ENCODE assay signal across 19 cellular contexts in genomic region chr1:171803056-171803455, GRCh38.
DNase-seq lines count a peak whose midpoint lies in the region; ATAC-seq and TF ChIP-seq lines count a peak whose summit lies in the region.
"Had no signal": no experiment of that assay in that cellular context is flagged by ENCODE, and none has a peak within 500 bp of the region (broad histone marks: within the 10 kb centered on the region; RNA-seq: fewer than 3 reads in every experiment).

No MANE protein-coding gene starts in this region.

- H3K4me3 ChIP-seq in cardiac fibroblast (replicated peaks in 1 of 2; ENCODE audit: low read depth in 2 of 2, low read length in 2 of 2) (no peak overlapping the region), foreskin fibroblast (ENCODE audit: low read depth in 1 of 2, low read length in 2 of 2) (no peak overlapping the region)
- H3K4me3 ChIP-seq: lower lobe of right lung, psoas muscle, spleen had no signal

- TF ChIP-seq CTCF in cardiac fibroblast (IDR thresholded peaks at IDR 0.05; ENCODE audit: low read depth, low read length) (no peak), foreskin fibroblast (IDR thresholded peaks at IDR 0.05; ENCODE audit: low read depth, low read length) (no peak)

- no peak for ATAC-seq in GM21528 (IDR thresholded peaks at IDR 0.05; ENCODE audit: low FRiP score, unreplicated experiment)
- ATAC-seq in HG03280 (IDR thresholded peaks at IDR 0.05; ENCODE audit: unreplicated experiment) = no peak
- ATAC-seq: effector memory CD8-positive, alpha-beta T cell; lower lobe of right lung; psoas muscle; stimulated activated naive CD8-positive, alpha-beta T cell treated with anti-CD3 and anti-CD28 coated beads, Interleukin-15, amount 100 ng/mL, for 72 hours had no signal

- DNase-seq in AG20443 (ENCODE audit: low spot score) (peak; percentile 63), GM04504 (ENCODE audit: low read depth) (peak; percentile 81), cardiac fibroblast (ENCODE audit: low read depth in 2 of 2) (peak; percentile 81 to 90), foreskin fibroblast (peak; percentile 86 to 93), middle frontal gyrus (ENCODE audit: extremely low spot score, low spot score) (no peak)
- DNase-seq: activated naive CD4-positive, alpha-beta T cell treated with anti-CD3 and anti-CD28 coated beads, Interleukin-2, amount 10 ng/mL, durations not matched to agents 7 days and 5 days; aorta; Calu3; effector memory CD8-positive, alpha-beta T cell; EL; lower lobe of right lung; NCI-H1417 treated with DMSO at 0.1 percent for 48 hours; psoas muscle; SHP77; stimulated activated CD4-positive, alpha-beta T cell treated with anti-CD3 and anti-CD28 coated beads, Interleukin-4, amount 100 ng/mL, for 24 hours; stimulated activated naive CD8-positive, alpha-beta T cell treated with anti-CD3 and anti-CD28 coated beads, Interleukin-15, amount 100 ng/mL, for 72 hours had no signal
